Comparison of ENCODE assay signal across 9 cellular contexts in genomic region chr18:34709104-34709503, GRCh38. TPM values are rescaled to one million over a fixed set of nuclear protein-coding genes. Genes with fewer than 3 reads are reported as not detected.
A peak's percentile ranks its signal among the peaks of the same experiment; 100 is the strongest.
DNase-seq lines count a peak whose midpoint lies in the region; ATAC-seq and TF ChIP-seq lines count a peak whose summit lies in the region.
"Had no signal": no experiment of that assay in that cellular context is flagged by ENCODE, and none has a peak within 500 bp of the region (broad histone marks: within the 10 kb centered on the region; RNA-seq: fewer than 3 reads in every experiment).

No MANE protein-coding gene starts in this region.

- TF ChIP-seq CTCF in epithelial cell of proximal tubule (conservative IDR thresholded peaks at IDR 0.05; ENCODE audit: low read depth, low read length), result no peak
- TF ChIP-seq CTCF in nephron (IDR thresholded peaks at IDR 0.05; ENCODE audit: unreplicated experiment in 3 of 3), result no peak

- H3K4me1 Mint-ChIP-seq in nephron, result peaks cover 50% of the 10 kb centered on the region
- no peaks in the 10 kb centered on the region for H3K4me1 Mint-ChIP-seq in stimulated activated naive CD8-positive, alpha-beta T cell treated with anti-CD3 and anti-CD28 coated beads, Interleukin-15, amount 100 ng/mL, for 72 hours

- DNase-seq in AG08396 (ENCODE audit: low spot score), result peak; percentile 50
- DNase-seq in NOMO-1 (lab: John Stamatoyannopoulos, UW; ENCODE audit: unreplicated experiment in 2 of 2), result peak; percentile 56 to 66
- peak; percentile 54 for DNase-seq in epithelial cell of proximal tubule (ENCODE audit: low read depth)
- no peak for DNase-seq in stimulated activated naive CD8-positive, alpha-beta T cell treated with anti-CD3 and anti-CD28 coated beads, Interleukin-15, amount 100 ng/mL, for 72 hours
- no peak for DNase-seq in putamen (ENCODE audit: low spot score)
- DNase-seq: cortex of kidney had no signal

- H3K36me3 Mint-ChIP-seq in nephron (ENCODE audit: low read depth), result no peaks in the 10 kb centered on the region

- no peaks in the 10 kb centered on the region for H3K9me3 Mint-ChIP-seq in nephron
- H3K9me3 Mint-ChIP-seq in stimulated activated naive CD8-positive, alpha-beta T cell treated with anti-CD3 and anti-CD28 coated beads, Interleukin-15, amount 100 ng/mL, for 72 hours, result no peaks in the 10 kb centered on the region

- ATAC-seq in stimulated activated naive CD8-positive, alpha-beta T cell treated with anti-CD3 and anti-CD28 coated beads, Interleukin-15, amount 100 ng/mL, for 72 hours, result no peak
- ATAC-seq in GM21529 (IDR thresholded peaks at IDR 0.05; ENCODE audit: unreplicated experiment) (no peak), GM19452 (IDR thresholded peaks at IDR 0.05; ENCODE audit: unreplicated experiment) (no peak)

- H3K4me3 Mint-ChIP-seq in nephron, result peak overlapping the region in 2 of 3 experiments; percentile 17 to 32
- no peak overlapping the region for H3K4me3 Mint-ChIP-seq in stimulated activated naive CD8-positive, alpha-beta T cell treated with anti-CD3 and anti-CD28 coated beads, Interleukin-15, amount 100 ng/mL, for 72 hours

- H3K27ac Mint-ChIP-seq in nephron, result peak overlapping the region; percentile 31 to 95 (median 94)
- no peak overlapping the region for H3K27ac Mint-ChIP-seq in stimulated activated naive CD8-positive, alpha-beta T cell treated with anti-CD3 and anti-CD28 coated beads, Interleukin-15, amount 100 ng/mL, for 72 hours

- H3K4me3 ChIP-seq in epithelial cell of proximal tubule (ENCODE audit: low read depth, low read length), result no peak overlapping the region

- no peaks in the 10 kb centered on the region for H3K27me3 Mint-ChIP-seq in nephron (ENCODE audit: low read depth)
- peaks cover 4% of the 10 kb centered on the region for H3K27me3 Mint-ChIP-seq in stimulated activated naive CD8-positive, alpha-beta T cell treated with anti-CD3 and anti-CD28 coated beads, Interleukin-15, amount 100 ng/mL, for 72 hours

RNA-seq across cellular contexts. Expression of gene DTNA, which starts 1.0 kb away (rescaled TPM):
- total RNA-seq in epithelial cell of proximal tubule, result 7.5 and 15.2 TPM in 2 replicates

Comparison
In these comparisons a context has a peak if more than half of its experiments do, and no peak if none do; other contexts are left out.
1. DNase-seq: peak in AG08396 (single experiment), NOMO-1 (2 of 2) and epithelial cell of proximal tubule (single experiment); none in stimulated activated naive CD8-positive, alpha-beta T cell treated with anti-CD3 and anti-CD28 coated beads, Interleukin-15, amount 100 ng/mL, for 72 hours (0 of 2) and putamen (single experiment).
2. H3K27ac Mint-ChIP-seq: peak in nephron (3 of 3); none in stimulated activated naive CD8-positive, alpha-beta T cell treated with anti-CD3 and anti-CD28 coated beads, Interleukin-15, amount 100 ng/mL, for 72 hours (0 of 2).
3. H3K4me3 Mint-ChIP-seq: peak in nephron (2 of 3); none in stimulated activated naive CD8-positive, alpha-beta T cell treated with anti-CD3 and anti-CD28 coated beads, Interleukin-15, amount 100 ng/mL, for 72 hours (0 of 2).